In genomic region chr1:192628406-192629057, GRCh38 we compare ENCODE assay signal across 25 cellular contexts.
DNase-seq lines count a peak whose midpoint lies in the region; ATAC-seq, FAIRE-seq and TF ChIP-seq lines count a peak whose summit lies in the region.
"Had no signal": no experiment of that assay in that cellular context is flagged by ENCODE, and none has a peak within 500 bp of the region (broad histone marks: within the 10 kb centered on the region; RNA-seq: fewer than 3 reads in every experiment).

No MANE protein-coding gene starts in this region.

- TF ChIP-seq CTCF in OCI-LY3 (IDR thresholded peaks at IDR 0.05; ENCODE audit: low read depth, low read length): no peak
- no peak for TF ChIP-seq CTCF in VCaP (conservative IDR thresholded peaks at IDR 0.05)

- H3K9me3 ChIP-seq in OCI-LY3 (ENCODE audit: insufficient read depth, low read length): no peaks in the 10 kb centered on the region
- H3K9me3 ChIP-seq: adrenal gland, BLaER1, left lung, tibial nerve had no signal

- H3K4me1 ChIP-seq in OCI-LY3 (ENCODE audit: low read length): peaks cover 84% of the 10 kb centered on the region
- H3K4me1 ChIP-seq: left lung, tibial nerve had no signal

- peaks cover 63% of the 10 kb centered on the region for H3K79me2 ChIP-seq in OCI-LY3 (ENCODE audit: low read length)

- FAIRE-seq in GM18507 (lab: Jason Lieb, UNC): peak; percentile 39
- FAIRE-seq: endothelial cell of umbilical vein had no signal

- ATAC-seq in HG03135 (IDR thresholded peaks at IDR 0.05; ENCODE audit: unreplicated experiment): no peak
- ATAC-seq: left lung; natural killer cell treated with Interleukin-12 subunit alpha and Interleukin-12 subunit beta and Interleukin-15 and Interleukin-18, amount 100 ng/mL, for 72 hours; stimulated activated naive CD8-positive, alpha-beta T cell treated with anti-CD3 and anti-CD28 coated beads, Interleukin-15, Interleukin-2, amounts not matched to agents 100 U/mL and 50 U/mL, for 24 hours had no signal

- peak overlapping the region; percentile 12; the same call in 1 of the 2 replicates for H2AFZ ChIP-seq in OCI-LY3 (ENCODE audit: low read depth, low read length)

- DNase-seq in GM18507 (ENCODE audit: extremely low spot score, insufficient read length, low read depth): no peak
- peak; percentile 57 for DNase-seq in islet precursor cell
- DNase-seq in NCI-H446 treated with DMSO at 0.1 percent for 48 hours (lab: John Stamatoyannopoulos, UW): no peak
- DNase-seq in NCI-H2029 (lab: John Stamatoyannopoulos, UW): no peak
- DNase-seq: activated B cell treated with CpG ODN at 0.5 μM for 24 hours; activated naive CD4-positive, alpha-beta T cell treated with anti-CD3 and anti-CD28 coated beads for 36 hours; adrenal gland; DMS53; GDM1; HCEC 1CT; left lung; NCI-H146; NCI-H2171 treated with DMSO at 0.1 percent for 48 hours; NCI-H526; stimulated activated naive CD8-positive, alpha-beta T cell treated with anti-CD3 and anti-CD28 coated beads, Interleukin-15, Interleukin-2, amounts not matched to agents 100 U/mL and 50 U/mL, for 24 hours had no signal

- H3K27me3 ChIP-seq in OCI-LY3 (ENCODE audit: low read depth, low read length): no peaks in the 10 kb centered on the region
- H3K27me3 ChIP-seq: adrenal gland, BLaER1, left lung, tibial nerve had no signal

- H4K20me1 ChIP-seq in OCI-LY3 (ENCODE audit: insufficient read depth, low read length): no peaks in the 10 kb centered on the region
- H4K20me1 ChIP-seq: BLaER1 had no signal

- H3K4me3 ChIP-seq in OCI-LY3 (ENCODE audit: low read length): peak overlapping the region; percentile 68
- H3K4me3 ChIP-seq: adrenal gland, BLaER1, left lung, skin epidermis, tibial nerve had no signal

- H3K4me2 ChIP-seq in OCI-LY3 (ENCODE audit: low read length): peak overlapping the region; percentile 83
- H3K4me2 ChIP-seq: KMS-11 had no signal

- peaks cover 9% of the 10 kb centered on the region for H3K36me3 ChIP-seq in OCI-LY3 (replicated peaks; ENCODE audit: low read depth, low read length)
- H3K36me3 ChIP-seq: adrenal gland, BLaER1, left lung, tibial nerve had no signal

- H3K9ac ChIP-seq in OCI-LY3 (ENCODE audit: low read length): peak overlapping the region; percentile 72
- H3K9ac ChIP-seq: BLaER1, KMS-11 had no signal

- H3K27ac ChIP-seq in OCI-LY3 (ENCODE audit: low read length): peak overlapping the region; percentile 96
- peak overlapping the region; percentile 61; the same call in 1 of the 2 replicates for H3K27ac ChIP-seq in VCaP
- H3K27ac ChIP-seq: adrenal gland, BLaER1, KMS-11, left lung, RWPE1, skin epidermis, tibial nerve had no signal
